Comparison of ENCODE assay signal across 2 cellular contexts in the genomic region with DNA sequence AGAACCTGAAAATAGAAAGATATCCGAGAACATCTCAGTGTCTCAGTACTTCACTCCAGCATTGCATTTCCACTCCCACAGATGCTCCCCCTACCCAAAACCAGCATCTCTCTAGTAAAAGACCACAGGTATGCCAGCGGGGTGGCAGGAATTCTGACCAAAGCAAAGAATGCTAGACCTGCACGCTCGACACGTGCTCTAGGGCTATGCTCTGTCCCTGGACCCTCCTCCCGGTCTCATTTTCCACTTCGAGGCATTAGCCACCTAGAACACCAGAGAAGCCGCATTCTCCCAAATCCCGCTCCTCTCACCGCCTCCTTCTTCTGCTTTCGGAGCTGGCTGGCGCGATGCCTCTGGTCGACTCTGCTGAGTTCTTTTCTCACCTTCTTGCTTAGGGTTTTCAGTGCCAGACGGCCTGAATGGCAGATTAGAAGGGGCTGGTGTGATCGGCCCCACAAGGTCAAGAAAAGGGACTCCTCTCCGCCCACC.
TF ChIP-seq lines count a peak whose summit lies in the region.

No MANE protein-coding gene starts in this region.

TF ChIP-seq in GM12878, 131 proteins besides CTCF, POLR2A, EP300 and RAD21:
- TF ChIP-seq RCOR1 (conservative IDR thresholded peaks at IDR 0.05; ENCODE audit: low read depth, low read length) (no peak), SREBF1 (IDR thresholded peaks at IDR 0.05; ENCODE audit: low read length) (no peak), PAX5 (IDR thresholded peaks at IDR 0.05; ENCODE audit: borderline replicate concordance, low read depth, low read length) (no peak), RBBP5 (conservative IDR thresholded peaks at IDR 0.05) (no peak), KDM1A (IDR thresholded peaks at IDR 0.05; ENCODE audit: borderline replicate concordance) (no peak), ZNF207 (IDR thresholded peaks at IDR 0.05; ENCODE audit: borderline replicate concordance) (no peak), NBN (IDR thresholded peaks at IDR 0.05) (no peak), MEF2A (IDR thresholded peaks at IDR 0.05; ENCODE audit: insufficient read depth, low read depth, low read length) (no peak), NR2F1 (conservative IDR thresholded peaks at IDR 0.05) (no peak), MTA3 (IDR thresholded peaks at IDR 0.05; ENCODE audit: borderline replicate concordance, low read length) (no peak), ZZZ3 (IDR thresholded peaks at IDR 0.05; ENCODE audit: control insufficient read depth, insufficient read length, low read depth) (no peak), BACH1 (IDR thresholded peaks at IDR 0.05; ENCODE audit: borderline replicate concordance) (no peak), STAT1 (conservative IDR thresholded peaks at IDR 0.05) (no peak), RFX5 (IDR thresholded peaks at IDR 0.05; ENCODE audit: low read depth, low read length) (no peak)
- TF ChIP-seq, protein P1, sequence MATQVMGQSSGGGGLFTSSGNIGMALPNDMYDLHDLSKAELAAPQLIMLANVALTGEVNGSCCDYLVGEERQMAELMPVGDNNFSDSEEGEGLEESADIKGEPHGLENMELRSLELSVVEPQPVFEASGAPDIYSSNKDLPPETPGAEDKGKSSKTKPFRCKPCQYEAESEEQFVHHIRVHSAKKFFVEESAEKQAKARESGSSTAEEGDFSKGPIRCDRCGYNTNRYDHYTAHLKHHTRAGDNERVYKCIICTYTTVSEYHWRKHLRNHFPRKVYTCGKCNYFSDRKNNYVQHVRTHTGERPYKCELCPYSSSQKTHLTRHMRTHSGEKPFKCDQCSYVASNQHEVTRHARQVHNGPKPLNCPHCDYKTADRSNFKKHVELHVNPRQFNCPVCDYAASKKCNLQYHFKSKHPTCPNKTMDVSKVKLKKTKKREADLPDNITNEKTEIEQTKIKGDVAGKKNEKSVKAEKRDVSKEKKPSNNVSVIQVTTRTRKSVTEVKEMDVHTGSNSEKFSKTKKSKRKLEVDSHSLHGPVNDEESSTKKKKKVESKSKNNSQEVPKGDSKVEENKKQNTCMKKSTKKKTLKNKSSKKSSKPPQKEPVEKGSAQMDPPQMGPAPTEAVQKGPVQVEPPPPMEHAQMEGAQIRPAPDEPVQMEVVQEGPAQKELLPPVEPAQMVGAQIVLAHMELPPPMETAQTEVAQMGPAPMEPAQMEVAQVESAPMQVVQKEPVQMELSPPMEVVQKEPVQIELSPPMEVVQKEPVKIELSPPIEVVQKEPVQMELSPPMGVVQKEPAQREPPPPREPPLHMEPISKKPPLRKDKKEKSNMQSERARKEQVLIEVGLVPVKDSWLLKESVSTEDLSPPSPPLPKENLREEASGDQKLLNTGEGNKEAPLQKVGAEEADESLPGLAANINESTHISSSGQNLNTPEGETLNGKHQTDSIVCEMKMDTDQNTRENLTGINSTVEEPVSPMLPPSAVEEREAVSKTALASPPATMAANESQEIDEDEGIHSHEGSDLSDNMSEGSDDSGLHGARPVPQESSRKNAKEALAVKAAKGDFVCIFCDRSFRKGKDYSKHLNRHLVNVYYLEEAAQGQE (IDR thresholded peaks at IDR 0.05; ENCODE audit: low read depth, low read length), result no peak
- TF ChIP-seq, protein P2, sequence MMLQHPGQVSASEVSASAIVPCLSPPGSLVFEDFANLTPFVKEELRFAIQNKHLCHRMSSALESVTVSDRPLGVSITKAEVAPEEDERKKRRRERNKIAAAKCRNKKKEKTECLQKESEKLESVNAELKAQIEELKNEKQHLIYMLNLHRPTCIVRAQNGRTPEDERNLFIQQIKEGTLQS (IDR thresholded peaks at IDR 0.05; ENCODE audit: borderline replicate concordance, extremely low read depth, low read depth, low read length), result no peak
- TF ChIP-seq, protein P3, sequence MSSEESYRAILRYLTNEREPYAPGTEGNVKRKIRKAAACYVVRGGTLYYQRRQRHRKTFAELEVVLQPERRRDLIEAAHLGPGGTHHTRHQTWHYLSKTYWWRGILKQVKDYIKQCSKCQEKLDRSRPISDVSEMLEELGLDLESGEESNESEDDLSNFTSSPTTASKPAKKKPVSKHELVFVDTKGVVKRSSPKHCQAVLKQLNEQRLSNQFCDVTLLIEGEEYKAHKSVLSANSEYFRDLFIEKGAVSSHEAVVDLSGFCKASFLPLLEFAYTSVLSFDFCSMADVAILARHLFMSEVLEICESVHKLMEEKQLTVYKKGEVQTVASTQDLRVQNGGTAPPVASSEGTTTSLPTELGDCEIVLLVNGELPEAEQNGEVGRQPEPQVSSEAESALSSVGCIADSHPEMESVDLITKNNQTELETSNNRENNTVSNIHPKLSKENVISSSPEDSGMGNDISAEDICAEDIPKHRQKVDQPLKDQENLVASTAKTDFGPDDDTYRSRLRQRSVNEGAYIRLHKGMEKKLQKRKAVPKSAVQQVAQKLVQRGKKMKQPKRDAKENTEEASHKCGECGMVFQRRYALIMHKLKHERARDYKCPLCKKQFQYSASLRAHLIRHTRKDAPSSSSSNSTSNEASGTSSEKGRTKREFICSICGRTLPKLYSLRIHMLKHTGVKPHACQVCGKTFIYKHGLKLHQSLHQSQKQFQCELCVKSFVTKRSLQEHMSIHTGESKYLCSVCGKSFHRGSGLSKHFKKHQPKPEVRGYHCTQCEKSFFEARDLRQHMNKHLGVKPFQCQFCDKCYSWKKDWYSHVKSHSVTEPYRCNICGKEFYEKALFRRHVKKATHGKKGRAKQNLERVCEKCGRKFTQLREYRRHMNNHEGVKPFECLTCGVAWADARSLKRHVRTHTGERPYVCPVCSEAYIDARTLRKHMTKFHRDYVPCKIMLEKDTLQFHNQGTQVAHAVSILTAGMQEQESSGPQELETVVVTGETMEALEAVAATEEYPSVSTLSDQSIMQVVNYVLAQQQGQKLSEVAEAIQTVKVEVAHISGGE (CRISPR knock-in tag; IDR thresholded peaks at IDR 0.05), result no peak

TF ChIP-seq in HepG2, 621 proteins besides CTCF, POLR2A, EP300 and RAD21 (continues in another document):
- TF ChIP-seq, protein P4, sequence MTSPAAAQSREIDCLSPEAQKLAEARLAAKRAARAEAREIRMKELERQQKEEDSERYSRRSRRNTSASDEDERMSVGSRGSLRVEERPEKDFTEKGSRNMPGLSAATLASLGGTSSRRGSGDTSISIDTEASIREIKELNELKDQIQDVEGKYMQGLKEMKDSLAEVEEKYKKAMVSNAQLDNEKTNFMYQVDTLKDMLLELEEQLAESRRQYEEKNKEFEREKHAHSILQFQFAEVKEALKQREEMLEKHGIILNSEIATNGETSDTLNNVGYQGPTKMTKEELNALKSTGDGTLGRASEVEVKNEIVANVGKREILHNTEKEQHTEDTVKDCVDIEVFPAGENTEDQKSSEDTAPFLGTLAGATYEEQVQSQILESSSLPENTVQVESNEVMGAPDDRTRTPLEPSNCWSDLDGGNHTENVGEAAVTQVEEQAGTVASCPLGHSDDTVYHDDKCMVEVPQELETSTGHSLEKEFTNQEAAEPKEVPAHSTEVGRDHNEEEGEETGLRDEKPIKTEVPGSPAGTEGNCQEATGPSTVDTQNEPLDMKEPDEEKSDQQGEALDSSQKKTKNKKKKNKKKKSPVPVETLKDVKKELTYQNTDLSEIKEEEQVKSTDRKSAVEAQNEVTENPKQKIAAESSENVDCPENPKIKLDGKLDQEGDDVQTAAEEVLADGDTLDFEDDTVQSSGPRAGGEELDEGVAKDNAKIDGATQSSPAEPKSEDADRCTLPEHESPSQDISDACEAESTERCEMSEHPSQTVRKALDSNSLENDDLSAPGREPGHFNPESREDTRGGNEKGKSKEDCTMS (CRISPR knock-in tag; conservative IDR thresholded peaks at IDR 0.05), result no peak
- no peak for TF ChIP-seq JUND (CRISPR knock-in tag; IDR thresholded peaks at IDR 0.05)
- TF ChIP-seq ZNF3 (CRISPR knock-in tag; IDR thresholded peaks at IDR 0.05), result no peak
- TF ChIP-seq, protein P5, sequence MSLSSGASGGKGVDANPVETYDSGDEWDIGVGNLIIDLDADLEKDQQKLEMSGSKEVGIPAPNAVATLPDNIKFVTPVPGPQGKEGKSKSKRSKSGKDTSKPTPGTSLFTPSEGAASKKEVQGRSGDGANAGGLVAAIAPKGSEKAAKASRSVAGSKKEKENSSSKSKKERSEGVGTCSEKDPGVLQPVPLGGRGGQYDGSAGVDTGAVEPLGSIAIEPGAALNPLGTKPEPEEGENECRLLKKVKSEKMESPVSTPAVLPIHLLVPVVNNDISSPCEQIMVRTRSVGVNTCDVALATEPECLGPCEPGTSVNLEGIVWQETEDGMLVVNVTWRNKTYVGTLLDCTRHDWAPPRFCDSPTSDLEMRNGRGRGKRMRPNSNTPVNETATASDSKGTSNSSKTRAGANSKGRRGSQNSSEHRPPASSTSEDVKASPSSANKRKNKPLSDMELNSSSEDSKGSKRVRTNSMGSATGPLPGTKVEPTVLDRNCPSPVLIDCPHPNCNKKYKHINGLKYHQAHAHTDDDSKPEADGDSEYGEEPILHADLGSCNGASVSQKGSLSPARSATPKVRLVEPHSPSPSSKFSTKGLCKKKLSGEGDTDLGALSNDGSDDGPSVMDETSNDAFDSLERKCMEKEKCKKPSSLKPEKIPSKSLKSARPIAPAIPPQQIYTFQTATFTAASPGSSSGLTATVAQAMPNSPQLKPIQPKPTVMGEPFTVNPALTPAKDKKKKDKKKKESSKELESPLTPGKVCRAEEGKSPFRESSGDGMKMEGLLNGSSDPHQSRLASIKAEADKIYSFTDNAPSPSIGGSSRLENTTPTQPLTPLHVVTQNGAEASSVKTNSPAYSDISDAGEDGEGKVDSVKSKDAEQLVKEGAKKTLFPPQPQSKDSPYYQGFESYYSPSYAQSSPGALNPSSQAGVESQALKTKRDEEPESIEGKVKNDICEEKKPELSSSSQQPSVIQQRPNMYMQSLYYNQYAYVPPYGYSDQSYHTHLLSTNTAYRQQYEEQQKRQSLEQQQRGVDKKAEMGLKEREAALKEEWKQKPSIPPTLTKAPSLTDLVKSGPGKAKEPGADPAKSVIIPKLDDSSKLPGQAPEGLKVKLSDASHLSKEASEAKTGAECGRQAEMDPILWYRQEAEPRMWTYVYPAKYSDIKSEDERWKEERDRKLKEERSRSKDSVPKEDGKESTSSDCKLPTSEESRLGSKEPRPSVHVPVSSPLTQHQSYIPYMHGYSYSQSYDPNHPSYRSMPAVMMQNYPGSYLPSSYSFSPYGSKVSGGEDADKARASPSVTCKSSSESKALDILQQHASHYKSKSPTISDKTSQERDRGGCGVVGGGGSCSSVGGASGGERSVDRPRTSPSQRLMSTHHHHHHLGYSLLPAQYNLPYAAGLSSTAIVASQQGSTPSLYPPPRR (CRISPR knock-in tag; IDR thresholded peaks at IDR 0.05; ENCODE audit: borderline replicate concordance), result no peak; the same call in 1 of the 2 replicates
- TF ChIP-seq, protein P6, sequence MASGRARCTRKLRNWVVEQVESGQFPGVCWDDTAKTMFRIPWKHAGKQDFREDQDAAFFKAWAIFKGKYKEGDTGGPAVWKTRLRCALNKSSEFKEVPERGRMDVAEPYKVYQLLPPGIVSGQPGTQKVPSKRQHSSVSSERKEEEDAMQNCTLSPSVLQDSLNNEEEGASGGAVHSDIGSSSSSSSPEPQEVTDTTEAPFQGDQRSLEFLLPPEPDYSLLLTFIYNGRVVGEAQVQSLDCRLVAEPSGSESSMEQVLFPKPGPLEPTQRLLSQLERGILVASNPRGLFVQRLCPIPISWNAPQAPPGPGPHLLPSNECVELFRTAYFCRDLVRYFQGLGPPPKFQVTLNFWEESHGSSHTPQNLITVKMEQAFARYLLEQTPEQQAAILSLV (CRISPR knock-in tag; IDR thresholded peaks at IDR 0.05; ENCODE audit: borderline replicate concordance), result no peak
- peak; percentile 17; the same call in 1 of the 2 replicates for TF ChIP-seq ZNF724P (CRISPR knock-in tag; IDR thresholded peaks at IDR 0.05; ENCODE audit: borderline replicate concordance)
- no peak for TF ChIP-seq ZNF260 (CRISPR knock-in tag; IDR thresholded peaks at IDR 0.05; ENCODE audit: borderline replicate concordance, low read depth)
- no peak for TF ChIP-seq ZNF672 (CRISPR knock-in tag; IDR thresholded peaks at IDR 0.05)
- 0 out of 2 replicates have a peak, but pooled peaks have one; percentile 17 for TF ChIP-seq ZNF782 (CRISPR knock-in tag; IDR thresholded peaks at IDR 0.05; ENCODE audit: borderline replicate concordance)
- TF ChIP-seq, protein P7, sequence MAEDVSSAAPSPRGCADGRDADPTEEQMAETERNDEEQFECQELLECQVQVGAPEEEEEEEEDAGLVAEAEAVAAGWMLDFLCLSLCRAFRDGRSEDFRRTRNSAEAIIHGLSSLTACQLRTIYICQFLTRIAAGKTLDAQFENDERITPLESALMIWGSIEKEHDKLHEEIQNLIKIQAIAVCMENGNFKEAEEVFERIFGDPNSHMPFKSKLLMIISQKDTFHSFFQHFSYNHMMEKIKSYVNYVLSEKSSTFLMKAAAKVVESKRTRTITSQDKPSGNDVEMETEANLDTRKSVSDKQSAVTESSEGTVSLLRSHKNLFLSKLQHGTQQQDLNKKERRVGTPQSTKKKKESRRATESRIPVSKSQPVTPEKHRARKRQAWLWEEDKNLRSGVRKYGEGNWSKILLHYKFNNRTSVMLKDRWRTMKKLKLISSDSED (CRISPR knock-in tag; IDR thresholded peaks at IDR 0.05), result 0 out of 2 replicates have a peak, but pooled peaks have one; percentile 57
- no peak for TF ChIP-seq RBFOX2 (IDR thresholded peaks at IDR 0.05; ENCODE audit: low read depth, low read length)
- no peak for TF ChIP-seq ZNF468 (CRISPR knock-in tag; IDR thresholded peaks at IDR 0.05)
- TF ChIP-seq REXO4 (CRISPR knock-in tag; IDR thresholded peaks at IDR 0.05; ENCODE audit: borderline replicate concordance), result 0 out of 2 replicates have a peak, but pooled peaks have one; percentile 52
- TF ChIP-seq, protein P8, sequence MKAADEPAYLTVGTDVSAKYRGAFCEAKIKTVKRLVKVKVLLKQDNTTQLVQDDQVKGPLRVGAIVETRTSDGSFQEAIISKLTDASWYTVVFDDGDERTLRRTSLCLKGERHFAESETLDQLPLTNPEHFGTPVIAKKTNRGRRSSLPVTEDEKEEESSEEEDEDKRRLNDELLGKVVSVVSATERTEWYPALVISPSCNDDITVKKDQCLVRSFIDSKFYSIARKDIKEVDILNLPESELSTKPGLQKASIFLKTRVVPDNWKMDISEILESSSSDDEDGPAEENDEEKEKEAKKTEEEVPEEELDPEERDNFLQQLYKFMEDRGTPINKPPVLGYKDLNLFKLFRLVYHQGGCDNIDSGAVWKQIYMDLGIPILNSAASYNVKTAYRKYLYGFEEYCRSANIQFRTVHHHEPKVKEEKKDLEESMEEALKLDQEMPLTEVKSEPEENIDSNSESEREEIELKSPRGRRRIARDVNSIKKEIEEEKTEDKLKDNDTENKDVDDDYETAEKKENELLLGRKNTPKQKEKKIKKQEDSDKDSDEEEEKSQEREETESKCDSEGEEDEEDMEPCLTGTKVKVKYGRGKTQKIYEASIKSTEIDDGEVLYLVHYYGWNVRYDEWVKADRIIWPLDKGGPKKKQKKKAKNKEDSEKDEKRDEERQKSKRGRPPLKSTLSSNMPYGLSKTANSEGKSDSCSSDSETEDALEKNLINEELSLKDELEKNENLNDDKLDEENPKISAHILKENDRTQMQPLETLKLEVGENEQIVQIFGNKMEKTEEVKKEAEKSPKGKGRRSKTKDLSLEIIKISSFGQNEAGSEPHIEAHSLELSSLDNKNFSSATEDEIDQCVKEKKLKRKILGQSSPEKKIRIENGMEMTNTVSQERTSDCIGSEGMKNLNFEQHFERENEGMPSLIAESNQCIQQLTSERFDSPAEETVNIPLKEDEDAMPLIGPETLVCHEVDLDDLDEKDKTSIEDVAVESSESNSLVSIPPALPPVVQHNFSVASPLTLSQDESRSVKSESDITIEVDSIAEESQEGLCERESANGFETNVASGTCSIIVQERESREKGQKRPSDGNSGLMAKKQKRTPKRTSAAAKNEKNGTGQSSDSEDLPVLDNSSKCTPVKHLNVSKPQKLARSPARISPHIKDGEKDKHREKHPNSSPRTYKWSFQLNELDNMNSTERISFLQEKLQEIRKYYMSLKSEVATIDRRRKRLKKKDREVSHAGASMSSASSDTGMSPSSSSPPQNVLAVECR (CRISPR knock-in tag; IDR thresholded peaks at IDR 0.05; ENCODE audit: borderline replicate concordance), result no peak
- TF ChIP-seq, protein P9, sequence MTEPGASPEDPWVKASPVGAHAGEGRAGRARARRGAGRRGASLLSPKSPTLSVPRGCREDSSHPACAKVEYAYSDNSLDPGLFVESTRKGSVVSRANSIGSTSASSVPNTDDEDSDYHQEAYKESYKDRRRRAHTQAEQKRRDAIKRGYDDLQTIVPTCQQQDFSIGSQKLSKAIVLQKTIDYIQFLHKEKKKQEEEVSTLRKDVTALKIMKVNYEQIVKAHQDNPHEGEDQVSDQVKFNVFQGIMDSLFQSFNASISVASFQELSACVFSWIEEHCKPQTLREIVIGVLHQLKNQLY (CRISPR knock-in tag; IDR thresholded peaks at IDR 0.05), result no peak
- TF ChIP-seq TBP (CRISPR knock-in tag; IDR thresholded peaks at IDR 0.05), result no peak
- no peak for TF ChIP-seq ZSCAN12 (CRISPR knock-in tag; IDR thresholded peaks at IDR 0.05)
